In genomic region chr16:11052080-11052808, GRCh38 we compare ENCODE assay signal across 8 cellular contexts.
DNase-seq lines count a peak whose midpoint lies in the region; ATAC-seq and TF ChIP-seq lines count a peak whose summit lies in the region.

No MANE protein-coding gene starts in this region.

- H3K36me3 ChIP-seq in breast epithelium (peaks cover 5% of the 10 kb centered on the region), gastrocnemius medialis (peaks cover 3 to 51% of the 10 kb centered on the region in 2 donors)

- H3K36me3 Mint-ChIP-seq in activated B cell treated with CpG ODN at 0.5 μM for 24 hours (ENCODE audit: low read depth), result peaks cover 80% of the 10 kb centered on the region
- H3K36me3 Mint-ChIP-seq in memory B cell, result peaks cover 39% of the 10 kb centered on the region

- no peak overlapping the region for H3K27ac ChIP-seq in breast epithelium
- no peak overlapping the region for H3K27ac ChIP-seq in gastrocnemius medialis

- H3K27ac Mint-ChIP-seq in activated B cell treated with CpG ODN at 0.5 μM for 24 hours (peak overlapping the region; percentile 2), memory B cell (peak overlapping the region; percentile 41)

- TF ChIP-seq CTCF in activated B cell treated with CpG ODN at 0.5 μM for 24 hours (IDR thresholded peaks at IDR 0.05) (no peak), breast epithelium (IDR thresholded peaks at IDR 0.05) (no peak), gastrocnemius medialis (IDR thresholded peaks at IDR 0.05 in 4 of 5, conservative IDR thresholded peaks at IDR 0.05 in 1 of 5) (no peak)

- H3K9me3 Mint-ChIP-seq in activated B cell treated with CpG ODN at 0.5 μM for 24 hours, result no peaks in the 10 kb centered on the region
- no peaks in the 10 kb centered on the region for H3K9me3 Mint-ChIP-seq in memory B cell

- no peak overlapping the region for H3K4me3 ChIP-seq in breast epithelium
- no peak overlapping the region for H3K4me3 ChIP-seq in gastrocnemius medialis

- H3K27me3 Mint-ChIP-seq in activated B cell treated with CpG ODN at 0.5 μM for 24 hours (no peaks in the 10 kb centered on the region), memory B cell (no peaks in the 10 kb centered on the region)

- in situ Hi-C loops in gastrocnemius medialis (cut with MboI; ENCODE audit: low sequenced_read_pairs in 4 of 4), result no loop called here

- H3K4me1 ChIP-seq in breast epithelium, result no peaks in the 10 kb centered on the region
- no peaks in the 10 kb centered on the region for H3K4me1 ChIP-seq in gastrocnemius medialis

- no peaks in the 10 kb centered on the region for H3K27me3 ChIP-seq in breast epithelium
- H3K27me3 ChIP-seq in gastrocnemius medialis, result no peaks in the 10 kb centered on the region

- POLR2A ChIA-PET in activated B cell treated with CpG ODN at 0.5 μM for 24 hours (lab: Charles Lee), result interaction anchor here (0.5 to 1.2 kb wide), 7 partner anchors 10 to 234 kb away, joined by 3 to 7 read pairs (median 3); partner anchors contain the start of gene SOCS1

- H3K4me1 Mint-ChIP-seq in activated B cell treated with CpG ODN at 0.5 μM for 24 hours (peaks cover 15% of the 10 kb centered on the region), memory B cell (peaks cover 15% of the 10 kb centered on the region)

- no peak overlapping the region for H3K4me3 Mint-ChIP-seq in activated B cell treated with CpG ODN at 0.5 μM for 24 hours
- H3K4me3 Mint-ChIP-seq in memory B cell, result no peak overlapping the region

- no peak for DNase-seq in activated B cell treated with CpG ODN at 0.5 μM for 24 hours
- no peak for DNase-seq in memory B cell (ENCODE audit: low spot score in 2 of 2)
- no peak for DNase-seq in breast epithelium (ENCODE audit: low spot score in 2 of 2)
- DNase-seq in gastrocnemius medialis, result no peak
- no peak for DNase-seq in NCI-H526 treated with DMSO at 0.1 percent for 48 hours (lab: John Stamatoyannopoulos, UW)
- DNase-seq in superior temporal gyrus (ENCODE audit: extremely low spot score), result no peak

- TF ChIP-seq POLR2A in breast epithelium (IDR thresholded peaks at IDR 0.05), result no peak
- no peak for TF ChIP-seq POLR2A in gastrocnemius medialis (IDR thresholded peaks at IDR 0.05)

- H3K9me3 ChIP-seq in breast epithelium (no peaks in the 10 kb centered on the region), gastrocnemius medialis (no peaks in the 10 kb centered on the region)

- ATAC-seq in GM18517 (IDR thresholded peaks at IDR 0.05; ENCODE audit: unreplicated experiment) (peak; percentile 61), HG02970 (IDR thresholded peaks at IDR 0.05; ENCODE audit: low FRiP score, unreplicated experiment) (peak; percentile 43), activated B cell treated with CpG ODN at 0.5 μM for 24 hours (ENCODE audit: low read depth) (peak; percentile 70), memory B cell (ENCODE audit: low read depth) (peak; percentile 46), gastrocnemius medialis (no peak)

- intact Hi-C loops in activated B cell treated with CpG ODN at 0.5 μM for 24 hours (cut with micrococcal nuclease) (loop anchor here (1.0 to 10.0 kb wide), 3 partner anchors 27 to 203 kb away; no protein-coding TSS in a partner anchor), breast epithelium (cut with DNase I; ENCODE audit: low total_unique reads) (no loop called here), gastrocnemius medialis (cut with DNase I; ENCODE audit: low total_unique reads) (no loop called here)

- CTCF ChIA-PET in activated B cell treated with CpG ODN at 0.5 μM for 24 hours (lab: Charles Lee), result interaction anchor here (0.7 to 1.0 kb wide), 2 partner anchors 50 to 81 kb away, joined by 3 to 4 read pairs; no protein-coding TSS in a partner anchor

Comparison
In these comparisons a context has a peak if more than half of its experiments do, and no peak if none do; other contexts are left out.
1. ATAC-seq: peak in GM18517 (single experiment), HG02970 (single experiment), activated B cell treated with CpG ODN at 0.5 μM for 24 hours (single experiment) and memory B cell (single experiment); none in gastrocnemius medialis (0 of 2).